29 cellular contexts compared by ENCODE assay signal in the genomic region with DNA sequence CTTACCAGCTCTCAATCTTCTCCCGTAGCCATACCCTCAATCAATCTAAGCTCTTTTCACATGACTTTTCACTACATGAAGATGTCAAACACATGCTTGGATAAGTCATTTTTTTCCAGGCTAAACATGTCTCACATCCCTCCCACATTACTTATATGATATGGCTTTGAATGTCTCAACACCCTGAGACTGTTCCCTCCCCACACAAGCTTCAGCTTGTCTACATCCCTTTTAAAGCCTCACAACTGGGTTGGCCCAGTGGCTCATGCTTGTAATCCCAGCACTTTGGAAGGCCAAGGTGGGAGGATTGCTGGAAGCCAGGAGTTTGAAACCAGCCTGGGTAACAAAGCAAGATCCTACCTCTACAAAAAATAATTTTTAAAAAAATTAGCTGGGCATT.
"Had no signal": no experiment of that assay in that cellular context is flagged by ENCODE, and none has a peak within 500 bp of the region (broad histone marks: within the 10 kb centered on the region; RNA-seq: fewer than 3 reads in every experiment).

No MANE protein-coding gene starts in this region.

- ATAC-seq: activated CD8-positive, alpha-beta T cell treated with anti-CD3 and anti-CD28 coated beads for 36 hours; activated naive CD4-positive, alpha-beta T cell treated with anti-CD3 and anti-CD28 coated beads, Interleukin-2, amount 50 U/mL, for 72 hours; body of pancreas; gastrocnemius medialis; heart left ventricle; WTC11 had no signal

- H3K27me3 ChIP-seq: adrenal gland, body of pancreas, dorsolateral prefrontal cortex, gastrocnemius medialis, heart left ventricle had no signal

- H3K27ac ChIP-seq: adrenal gland, body of pancreas, coronary artery, gastrocnemius medialis, heart left ventricle had no signal

- H3K4me1 Mint-ChIP-seq: activated CD4-positive, alpha-beta T cell treated with anti-CD3 and anti-CD28 coated beads, Interleukin-2, amount 10 ng/mL, durations not matched to agents 7 days and 5 days; activated naive CD4-positive, alpha-beta T cell treated with anti-CD3 and anti-CD28 coated beads, Interleukin-2, amount 10 ng/mL, durations not matched to agents 7 days and 5 days; central memory CD8-positive, alpha-beta T cell; endodermal cell had no signal

- H3K4me1 ChIP-seq: adrenal gland, gastrocnemius medialis had no signal

- H3K9me3 ChIP-seq: adrenal gland, body of pancreas, gastrocnemius medialis, heart left ventricle had no signal

- DNase-seq: activated CD4-positive, alpha-beta T cell treated with anti-CD3 and anti-CD28 coated beads for 1 hour; activated CD4-positive, alpha-beta T cell treated with anti-CD3 and anti-CD28 coated beads for 4 hours; activated CD4-positive, alpha-beta T cell treated with anti-CD3 and anti-CD28 coated beads, Interleukin-2, amount 10 ng/mL, durations not matched to agents 7 days and 5 days; activated CD4-positive, alpha-beta T cell treated with anti-CD3 and anti-CD28 coated beads, Interleukin-2, amount 50 U/mL, for 4 hours; activated CD8-positive, alpha-beta memory T cell treated with anti-CD3 and anti-CD28 coated beads for 24 hours; activated CD8-positive, alpha-beta T cell treated with anti-CD3 and anti-CD28 coated beads for 36 hours; activated gamma-delta T cell; activated naive CD4-positive, alpha-beta T cell; activated naive CD4-positive, alpha-beta T cell treated with anti-CD3 and anti-CD28 coated beads, Interleukin-2, amount 10 ng/mL, durations not matched to agents 7 days and 5 days; activated T-cell treated with anti-CD3 and anti-CD28 coated beads, Interleukin-2, amount 50 U/mL, for 1 hour; activated T-cell treated with anti-CD3 and anti-CD28 coated beads, Interleukin-2, amount 50 U/mL, for 48 hours; adrenal gland; amygdala; aorta; body of pancreas; dorsolateral prefrontal cortex; effector memory CD4-positive, alpha-beta T cell; endodermal cell; foreskin fibroblast; gastrocnemius medialis; glutamatergic neuron; heart left ventricle; hypothalamus; T-helper 2 cell had no signal

- H3K9me3 Mint-ChIP-seq: activated CD4-positive, alpha-beta T cell treated with anti-CD3 and anti-CD28 coated beads, Interleukin-2, amount 10 ng/mL, durations not matched to agents 7 days and 5 days; activated CD8-positive, alpha-beta T cell treated with anti-CD3 and anti-CD28 coated beads for 36 hours; activated naive CD4-positive, alpha-beta T cell treated with anti-CD3 and anti-CD28 coated beads, Interleukin-2, amount 10 ng/mL, durations not matched to agents 7 days and 5 days; activated naive CD4-positive, alpha-beta T cell treated with anti-CD3 and anti-CD28 coated beads, Interleukin-2, amount 50 U/mL, for 72 hours; central memory CD8-positive, alpha-beta T cell; dendritic cell treated with granulocyte-macrophage colony-stimulating factor and Interleukin-4, amounts not matched to agents 40 ng/mL and 50 ng/mL, for 4 days; endodermal cell; WTC11 had no signal

- H3K27ac Mint-ChIP-seq: activated CD4-positive, alpha-beta T cell treated with anti-CD3 and anti-CD28 coated beads, Interleukin-2, amount 10 ng/mL, durations not matched to agents 7 days and 5 days; activated CD8-positive, alpha-beta T cell treated with anti-CD3 and anti-CD28 coated beads for 36 hours; activated naive CD4-positive, alpha-beta T cell treated with anti-CD3 and anti-CD28 coated beads, Interleukin-2, amount 10 ng/mL, durations not matched to agents 7 days and 5 days; dendritic cell treated with granulocyte-macrophage colony-stimulating factor and Interleukin-4, amounts not matched to agents 40 ng/mL and 50 ng/mL, for 4 days; endodermal cell; WTC11 had no signal

- H3K4me3 Mint-ChIP-seq: activated CD4-positive, alpha-beta T cell treated with anti-CD3 and anti-CD28 coated beads, Interleukin-2, amount 10 ng/mL, durations not matched to agents 7 days and 5 days; activated CD8-positive, alpha-beta T cell treated with anti-CD3 and anti-CD28 coated beads for 36 hours; activated naive CD4-positive, alpha-beta T cell treated with anti-CD3 and anti-CD28 coated beads, Interleukin-2, amount 10 ng/mL, durations not matched to agents 7 days and 5 days; central memory CD8-positive, alpha-beta T cell; dendritic cell treated with granulocyte-macrophage colony-stimulating factor and Interleukin-4, amounts not matched to agents 40 ng/mL and 50 ng/mL, for 4 days; endodermal cell; WTC11 had no signal

- H3K4me3 ChIP-seq: adrenal gland, body of pancreas, coronary artery, dorsolateral prefrontal cortex, gastrocnemius medialis, heart left ventricle had no signal

- H3K27me3 Mint-ChIP-seq: activated CD4-positive, alpha-beta T cell treated with anti-CD3 and anti-CD28 coated beads, Interleukin-2, amount 10 ng/mL, durations not matched to agents 7 days and 5 days; activated CD8-positive, alpha-beta T cell treated with anti-CD3 and anti-CD28 coated beads for 36 hours; activated naive CD4-positive, alpha-beta T cell treated with anti-CD3 and anti-CD28 coated beads, Interleukin-2, amount 10 ng/mL, durations not matched to agents 7 days and 5 days; central memory CD8-positive, alpha-beta T cell; dendritic cell treated with granulocyte-macrophage colony-stimulating factor and Interleukin-4, amounts not matched to agents 40 ng/mL and 50 ng/mL, for 4 days had no signal
